1 cellular context compared by ENCODE assay signal in the genomic region with DNA sequence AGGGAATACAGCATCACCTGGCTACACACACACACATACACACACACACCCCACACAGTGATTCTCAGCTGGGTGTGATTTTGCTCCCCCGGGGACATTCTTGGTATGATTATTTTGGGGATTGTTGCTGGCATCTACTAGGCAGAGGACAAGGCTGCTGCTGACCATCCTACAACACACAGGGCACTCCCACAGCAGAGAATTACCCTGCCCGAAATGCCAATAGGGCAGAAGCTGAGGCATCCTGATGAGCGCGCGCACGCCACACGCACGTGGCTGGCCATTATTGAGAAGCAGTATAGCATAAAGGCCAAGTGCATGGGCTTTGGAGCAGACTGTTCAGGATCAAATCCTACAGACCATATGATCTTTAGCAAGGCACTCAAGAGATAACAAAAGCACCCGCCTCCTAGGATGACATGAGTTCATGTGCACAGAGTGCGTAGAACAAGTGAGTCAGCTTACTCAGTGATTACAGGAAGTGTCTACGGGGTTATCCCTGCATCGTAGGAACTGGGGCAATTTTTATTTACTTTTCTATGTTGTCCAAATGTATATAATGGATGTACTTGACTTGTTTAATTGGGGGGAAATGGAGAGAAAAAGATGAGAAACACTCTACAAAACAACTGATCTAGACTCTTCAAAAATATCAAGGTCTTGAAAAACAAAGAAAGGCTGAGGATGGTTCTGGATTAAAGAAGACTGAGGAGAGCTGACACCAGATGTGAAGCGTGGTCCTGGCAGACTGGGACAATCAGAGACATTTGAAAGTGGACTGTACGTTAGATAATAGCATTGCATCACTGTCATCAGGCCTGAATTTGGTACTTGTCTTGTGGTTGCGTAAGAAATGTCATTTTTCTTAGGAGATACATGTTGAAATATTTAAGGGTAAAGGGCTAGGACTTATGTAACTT.
TF ChIP-seq lines count a peak whose summit lies in the region.

No MANE protein-coding gene starts in this region.

TF ChIP-seq in SK-N-SH, 30 proteins besides CTCF, POLR2A, EP300 and RAD21 (continued from another document):
- TF ChIP-seq, protein P1, sequence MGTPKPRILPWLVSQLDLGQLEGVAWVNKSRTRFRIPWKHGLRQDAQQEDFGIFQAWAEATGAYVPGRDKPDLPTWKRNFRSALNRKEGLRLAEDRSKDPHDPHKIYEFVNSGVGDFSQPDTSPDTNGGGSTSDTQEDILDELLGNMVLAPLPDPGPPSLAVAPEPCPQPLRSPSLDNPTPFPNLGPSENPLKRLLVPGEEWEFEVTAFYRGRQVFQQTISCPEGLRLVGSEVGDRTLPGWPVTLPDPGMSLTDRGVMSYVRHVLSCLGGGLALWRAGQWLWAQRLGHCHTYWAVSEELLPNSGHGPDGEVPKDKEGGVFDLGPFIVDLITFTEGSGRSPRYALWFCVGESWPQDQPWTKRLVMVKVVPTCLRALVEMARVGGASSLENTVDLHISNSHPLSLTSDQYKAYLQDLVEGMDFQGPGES (IDR thresholded peaks at IDR 0.05; ENCODE audit: low read depth, low read length): no peak
